Comparison of ENCODE assay signal across 1 cellular context in genomic region chr1:212608209-212608955, GRCh38.
TF ChIP-seq lines count a peak whose summit lies in the region.

TSS of gene ATF3 (plus strand) at chr1:212608761. CDS start at chr1:212615022, 6,261 bp downstream.

TF ChIP-seq in HEK293, 187 proteins besides CTCF, POLR2A, EP300 and RAD21 (continued from another document and continues in another):
- TF ChIP-seq ZNF600 (tag by site-specific recombination; IDR thresholded peaks at IDR 0.05) (peak; percentile 93), MYNN (tag by site-specific recombination; IDR thresholded peaks at IDR 0.05; ENCODE audit: borderline replicate concordance) (peak; percentile 14; the same call in 1 of the 2 replicates), SP2 (tag by site-specific recombination; IDR thresholded peaks at IDR 0.05) (peak; percentile 93), ZNF558 (tag by site-specific recombination; IDR thresholded peaks at IDR 0.05) (0 out of 2 replicates have a peak, but pooled peaks have one; percentile 77), PATZ1 (tag by site-specific recombination; IDR thresholded peaks at IDR 0.05) (peak; percentile 100), GLI4 (tag by site-specific recombination; IDR thresholded peaks at IDR 0.05) (peak; percentile 70; the same call in 1 of the 2 replicates), PRDM10 (tag by site-specific recombination; IDR thresholded peaks at IDR 0.05) (peak; percentile 91), ZNF629 (tag by site-specific recombination; IDR thresholded peaks at IDR 0.05) (peak; percentile 97), HOXC10 (CRISPR knock-in tag; IDR thresholded peaks at IDR 0.05) (0 out of 2 replicates have a peak, but pooled peaks have one; percentile 48), PRDM4 (tag by site-specific recombination; IDR thresholded peaks at IDR 0.05) (peak; percentile 78), ZNF843 (tag by site-specific recombination; IDR thresholded peaks at IDR 0.05) (peak; percentile 90), ZSCAN4 (tag by site-specific recombination; IDR thresholded peaks at IDR 0.05) (peak; percentile 37; the same call in 1 of the 2 replicates), ZBTB21 (tag by site-specific recombination; IDR thresholded peaks at IDR 0.05) (peak; percentile 93), ZIC2 (tag by site-specific recombination; IDR thresholded peaks at IDR 0.05) (peak; percentile 56; the same call in 1 of the 2 replicates), ZBTB26 (tag by site-specific recombination; optimal IDR thresholded peaks at IDR 0.05) (peak; percentile 96), ZNF639 (tag by site-specific recombination; IDR thresholded peaks at IDR 0.05) (peak; percentile 92), GLI2 (tag by site-specific recombination; IDR thresholded peaks at IDR 0.05; ENCODE audit: borderline replicate concordance, low read depth) (peak; percentile 40; the same call in 1 of the 2 replicates), ZNF521 (tag by site-specific recombination; IDR thresholded peaks at IDR 0.05) (no peak), ZNF169 (tag by site-specific recombination; IDR thresholded peaks at IDR 0.05) (0 out of 2 replicates have a peak, but pooled peaks have one; percentile 15), ZNF785 (tag by site-specific recombination; IDR thresholded peaks at IDR 0.05) (peak; percentile 88; the same call in 1 of the 2 replicates), ZNF184 (tag by site-specific recombination; IDR thresholded peaks at IDR 0.05) (0 out of 2 replicates have a peak, but pooled peaks have one; percentile 66), ZFHX2 (tag by site-specific recombination; conservative IDR thresholded peaks at IDR 0.05) (peak; percentile 79), ZBTB10 (tag by site-specific recombination; IDR thresholded peaks at IDR 0.05) (peak; percentile 70), SP3 (tag by site-specific recombination; IDR thresholded peaks at IDR 0.05) (peak; percentile 97), ZNF239 (tag by site-specific recombination; IDR thresholded peaks at IDR 0.05) (0 out of 2 replicates have a peak, but pooled peaks have one; percentile 18), ZNF76 (tag by site-specific recombination; IDR thresholded peaks at IDR 0.05; ENCODE audit: borderline replicate concordance, low read depth) (peak; percentile 78), ZBTB6 (tag by site-specific recombination; IDR thresholded peaks at IDR 0.05) (0 out of 2 replicates have a peak, but pooled peaks have one; percentile 36), IKZF3 (tag by site-specific recombination; IDR thresholded peaks at IDR 0.05) (peak; percentile 100), SCRT2 (tag by site-specific recombination; IDR thresholded peaks at IDR 0.05) (peak; percentile 62), ZNF335 (tag by site-specific recombination; conservative IDR thresholded peaks at IDR 0.05) (peak; percentile 89), FEZF1 (tag by site-specific recombination; IDR thresholded peaks at IDR 0.05) (peak; percentile 42), ZNF560 (tag by site-specific recombination; IDR thresholded peaks at IDR 0.05; ENCODE audit: borderline replicate concordance) (no peak), ZNF513 (tag by site-specific recombination; IDR thresholded peaks at IDR 0.05) (0 out of 2 replicates have a peak, but pooled peaks have one; percentile 18), ZSCAN30 (tag by site-specific recombination; IDR thresholded peaks at IDR 0.05) (peak; percentile 49; the same call in 1 of the 2 replicates), ZNF10 (tag by site-specific recombination; IDR thresholded peaks at IDR 0.05) (no peak), ZBTB17 (tag by site-specific recombination; IDR thresholded peaks at IDR 0.05) (peak; percentile 95), SP7 (tag by site-specific recombination; IDR thresholded peaks at IDR 0.05) (peak; percentile 92), ATF2 (tag by site-specific recombination; IDR thresholded peaks at IDR 0.05; ENCODE audit: low read depth) (peak; percentile 99), ZFP37 (tag by site-specific recombination; IDR thresholded peaks at IDR 0.05) (peak; percentile 86), BCL11A (tag by site-specific recombination; IDR thresholded peaks at IDR 0.05; ENCODE audit: low read depth) (peak; percentile 94; the same call in 1 of the 2 replicates), KLF8 (tag by site-specific recombination; IDR thresholded peaks at IDR 0.05) (peak; percentile 99), ZXDB (tag by site-specific recombination; IDR thresholded peaks at IDR 0.05) (peak; percentile 74)
